In the genomic region with DNA sequence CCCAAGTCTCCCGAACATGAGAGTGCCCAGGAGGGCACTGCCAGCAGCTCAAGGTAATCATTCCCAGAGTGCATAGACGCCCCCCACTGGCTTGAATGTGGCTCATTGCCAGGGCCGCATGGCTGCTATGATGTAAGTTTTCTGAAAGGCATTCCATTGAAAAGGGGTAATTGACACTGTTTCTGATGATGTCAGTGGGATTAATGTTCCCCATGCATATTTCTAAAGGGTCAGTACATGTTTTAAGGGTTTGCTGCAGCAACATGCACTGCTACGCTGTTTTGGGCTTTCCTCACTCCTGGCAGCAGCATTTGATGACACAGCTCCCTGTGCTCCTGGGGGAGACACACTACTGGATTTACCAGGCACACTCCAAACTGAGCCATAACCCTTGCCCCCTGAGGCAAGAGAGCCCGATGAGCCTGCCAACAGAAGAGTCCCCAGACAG, we compare ENCODE assay signal across 12 cellular contexts. TPM values are rescaled to one million over a fixed set of nuclear protein-coding genes. Genes with fewer than 3 reads are reported as not detected.
A peak's percentile ranks its signal among the peaks of the same experiment; 100 is the strongest.
DNase-seq lines count a peak whose midpoint lies in the region; ATAC-seq and TF ChIP-seq lines count a peak whose summit lies in the region.
"Had no signal": no experiment of that assay in that cellular context is flagged by ENCODE, and none has a peak within 500 bp of the region (broad histone marks: within the 10 kb centered on the region; RNA-seq: fewer than 3 reads in every experiment).

No MANE protein-coding gene starts in this region.

- DNase-seq in activated naive CD4-positive, alpha-beta T cell treated with anti-CD3 and anti-CD28 coated beads, Interleukin-2, amount 10 ng/mL, durations not matched to agents 7 days and 5 days, result no peak
- no peak for DNase-seq in activated naive CD4-positive, alpha-beta T cell (lab: John Stamatoyannopoulos, UW)
- peak; percentile 42 to 69 for DNase-seq in cardiac fibroblast (ENCODE audit: low read depth in 2 of 2)
- peak; percentile 83 for DNase-seq in left lobe of liver (ENCODE audit: low spot score)
- peak; percentile 49 to 75 for DNase-seq in aorta
- DNase-seq in DMS153 (lab: John Stamatoyannopoulos, UW), result no peak
- no peak for DNase-seq in G401 (ENCODE audit: low spot score)
- DNase-seq in D341Med (ENCODE audit: low spot score), result no peak
- DNase-seq: activated T-cell treated with anti-CD3 and anti-CD28 coated beads for 4 hours, NCI-H2107 had no signal

- intact Hi-C loops in aorta (cut with DNase I), result no loop called here

- H3K36me3 ChIP-seq in aorta (ENCODE audit: control insufficient read depth in 1 of 2, insufficient read depth in 2 of 2, low read length in 1 of 2), result no peaks in the 10 kb centered on the region

- no peaks in the 10 kb centered on the region for H3K9me3 Mint-ChIP-seq in activated naive CD4-positive, alpha-beta T cell treated with anti-CD3 and anti-CD28 coated beads, Interleukin-2, amount 10 ng/mL, durations not matched to agents 7 days and 5 days

- H3K4me3 ChIP-seq in cardiac fibroblast (replicated peaks in 1 of 2; ENCODE audit: low read depth in 2 of 2, low read length in 2 of 2), result no peak overlapping the region
- H3K4me3 ChIP-seq in aorta (ENCODE audit: low read length in 2 of 2), result no peak overlapping the region

- ATAC-seq in left lobe of liver, result peak; percentile 92
- peak; percentile 72 for ATAC-seq in aorta (ENCODE audit: low FRiP score)

- no peak for TF ChIP-seq CTCF in cardiac fibroblast (IDR thresholded peaks at IDR 0.05; ENCODE audit: low read depth, low read length)

- H3K9me3 ChIP-seq in aorta (ENCODE audit: control insufficient read depth, low read length), result no peaks in the 10 kb centered on the region

- in situ Hi-C loops in G401 (cut with HindIII; ENCODE audit: low sequenced_read_pairs), result no loop called here

- H3K4me1 Mint-ChIP-seq in activated naive CD4-positive, alpha-beta T cell treated with anti-CD3 and anti-CD28 coated beads, Interleukin-2, amount 10 ng/mL, durations not matched to agents 7 days and 5 days, result no peaks in the 10 kb centered on the region

- H3K4me1 ChIP-seq in aorta (ENCODE audit: control insufficient read depth in 1 of 2, insufficient read depth in 2 of 2, low read length in 2 of 2), result no peaks in the 10 kb centered on the region

- no peak overlapping the region for H3K27ac ChIP-seq in aorta (ENCODE audit: low read depth in 1 of 2, low read length in 2 of 2)
- H3K27ac ChIP-seq: HL-60 had no signal

- no peaks in the 10 kb centered on the region for H3K27me3 ChIP-seq in aorta (ENCODE audit: control insufficient read depth in 1 of 2, insufficient read depth in 2 of 2, low read length in 1 of 2)

- H3K27me3 Mint-ChIP-seq in activated naive CD4-positive, alpha-beta T cell treated with anti-CD3 and anti-CD28 coated beads, Interleukin-2, amount 10 ng/mL, durations not matched to agents 7 days and 5 days, result peaks cover 30% of the 10 kb centered on the region

- 47 to 55% methylated on average over 5 of the region's 5 CpGs for WGBS in aorta, 2 donors

- H3K36me3 Mint-ChIP-seq in activated naive CD4-positive, alpha-beta T cell treated with anti-CD3 and anti-CD28 coated beads, Interleukin-2, amount 10 ng/mL, durations not matched to agents 7 days and 5 days, result no peaks in the 10 kb centered on the region

- no peak overlapping the region for H3K4me3 Mint-ChIP-seq in activated naive CD4-positive, alpha-beta T cell treated with anti-CD3 and anti-CD28 coated beads, Interleukin-2, amount 10 ng/mL, durations not matched to agents 7 days and 5 days

- H3K27ac Mint-ChIP-seq in activated naive CD4-positive, alpha-beta T cell treated with anti-CD3 and anti-CD28 coated beads, Interleukin-2, amount 10 ng/mL, durations not matched to agents 7 days and 5 days, result peak overlapping the region; percentile 53

- CTCF ChIA-PET in activated naive CD4-positive, alpha-beta T cell treated with anti-CD3 and anti-CD28 coated beads, Interleukin-2, amount 10 ng/mL, durations not matched to agents 7 days and 5 days (lab: Charles Lee), result interaction anchor here (0.8 kb wide), 1 partner anchor 69 kb away, joined by 3 read pairs; no protein-coding TSS in a partner anchor

RNA-seq across cellular contexts. Expression of a gene that starts 36.7 kb away (rescaled TPM):
- 0.30 TPM for total RNA-seq in left lobe of liver
- total RNA-seq in aorta, result not detected
- not detected for polyA plus RNA-seq in aorta
- total RNA-seq in G401 (2014; rRNA removed; shearing (Covaris generic)), result not detected in 2 replicates
- total RNA-seq: T-helper 1 cell treated with Interleukin-12 subunit alpha and Interleukin-12 subunit beta and Interleukin-4 antibody, amounts not matched to agents 30 ng/mL and 1 ng/mL, for 36 hours had no signal

Comparison
In these comparisons a context has a peak if more than half of its experiments do, and no peak if none do; other contexts are left out.
1. DNase-seq: peak in cardiac fibroblast (2 of 2), left lobe of liver (single experiment) and aorta (2 of 2); none in activated naive CD4-positive, alpha-beta T cell treated with anti-CD3 and anti-CD28 coated beads, Interleukin-2, amount 10 ng/mL, durations not matched to agents 7 days and 5 days (single experiment), activated naive CD4-positive, alpha-beta T cell (0 of 4), DMS153 (single experiment), G401 (single experiment) and D341Med (single experiment).